In the genomic region with DNA sequence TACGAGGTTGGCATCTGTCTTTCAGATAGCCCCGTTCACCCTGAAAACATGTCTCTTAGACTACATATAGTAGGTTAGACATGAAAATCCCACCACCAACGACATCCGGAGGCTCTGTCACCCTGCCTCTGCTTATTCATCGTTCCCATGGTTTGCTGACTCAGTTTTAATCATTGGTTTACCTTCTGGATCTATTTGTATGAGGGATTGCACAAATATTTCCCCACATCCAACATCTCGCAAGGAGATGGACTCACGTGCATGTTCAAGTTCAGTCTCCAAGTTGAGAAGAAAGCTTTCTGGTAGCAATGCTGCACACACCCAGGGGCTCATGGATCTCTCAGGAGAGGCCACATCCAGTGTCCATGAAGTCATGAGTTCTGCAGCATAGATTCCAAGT, we compare ENCODE assay signal across 1 cellular context.
TF ChIP-seq lines count a peak whose summit lies in the region.

No MANE protein-coding gene starts in this region.

TF ChIP-seq in SK-N-SH, 30 proteins besides CTCF, POLR2A, EP300 and RAD21:
- TF ChIP-seq RCOR1 (IDR thresholded peaks at IDR 0.05; ENCODE audit: low read length) (no peak), TAF1 (IDR thresholded peaks at IDR 0.05; ENCODE audit: borderline replicate concordance, low read depth, low read length) (no peak), FOXM1 (IDR thresholded peaks at IDR 0.05; ENCODE audit: low read depth) (no peak), RFX5 (IDR thresholded peaks at IDR 0.05; ENCODE audit: low read length) (no peak), RXRA (IDR thresholded peaks at IDR 0.05; ENCODE audit: borderline replicate concordance, low read depth) (no peak), CHD2 (IDR thresholded peaks at IDR 0.05; ENCODE audit: low read length, partially characterized antibody) (no peak), GABPA (IDR thresholded peaks at IDR 0.05; ENCODE audit: low read depth) (no peak), EZH2phosphoT487 (IDR thresholded peaks at IDR 0.05; ENCODE audit: borderline replicate concordance, low read depth) (no peak), ELF1 (IDR thresholded peaks at IDR 0.05) (no peak)
- TF ChIP-seq, protein P1, sequence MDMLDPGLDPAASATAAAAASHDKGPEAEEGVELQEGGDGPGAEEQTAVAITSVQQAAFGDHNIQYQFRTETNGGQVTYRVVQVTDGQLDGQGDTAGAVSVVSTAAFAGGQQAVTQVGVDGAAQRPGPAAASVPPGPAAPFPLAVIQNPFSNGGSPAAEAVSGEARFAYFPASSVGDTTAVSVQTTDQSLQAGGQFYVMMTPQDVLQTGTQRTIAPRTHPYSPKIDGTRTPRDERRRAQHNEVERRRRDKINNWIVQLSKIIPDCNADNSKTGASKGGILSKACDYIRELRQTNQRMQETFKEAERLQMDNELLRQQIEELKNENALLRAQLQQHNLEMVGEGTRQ (IDR thresholded peaks at IDR 0.05; ENCODE audit: borderline replicate concordance, low read depth, low read length): no peak
